In genomic region chr2:191128172-191128910, GRCh38 we compare ENCODE assay signal across 10 cellular contexts. TPM values are rescaled to one million over a fixed set of nuclear protein-coding genes. Genes with fewer than 3 reads are reported as not detected.
DNase-seq lines count a peak whose midpoint lies in the region; ATAC-seq and TF ChIP-seq lines count a peak whose summit lies in the region.
"Had no signal": no experiment of that assay in that cellular context is flagged by ENCODE, and none has a peak within 500 bp of the region (broad histone marks: within the 10 kb centered on the region; RNA-seq: fewer than 3 reads in every experiment).

No MANE protein-coding gene starts in this region.

- peaks cover 69% of the 10 kb centered on the region for H3K4me1 Mint-ChIP-seq in activated T-cell treated with anti-CD3 and anti-CD28 coated beads, Interleukin-2, amount 50 U/mL, for 72 hours (ENCODE audit: low read depth)
- peaks cover 46% of the 10 kb centered on the region for H3K4me1 Mint-ChIP-seq in T-helper 17 cell
- H3K4me1 Mint-ChIP-seq in stimulated activated naive CD8-positive, alpha-beta T cell treated with anti-CD3 and anti-CD28 coated beads, Interleukin-15, amount 100 ng/mL, for 72 hours: peaks cover 56% of the 10 kb centered on the region

- peak overlapping the region; percentile 41 for H3K27ac Mint-ChIP-seq in activated T-cell treated with anti-CD3 and anti-CD28 coated beads, Interleukin-2, amount 50 U/mL, for 72 hours
- H3K27ac Mint-ChIP-seq in T-helper 17 cell: peak overlapping the region; percentile 67
- peak overlapping the region; percentile 8 to 86 for H3K27ac Mint-ChIP-seq in stimulated activated naive CD8-positive, alpha-beta T cell treated with anti-CD3 and anti-CD28 coated beads, Interleukin-15, amount 100 ng/mL, for 72 hours

- H3K9me3 Mint-ChIP-seq in activated T-cell treated with anti-CD3 and anti-CD28 coated beads, Interleukin-2, amount 50 U/mL, for 72 hours: peaks cover 0 to 2% of the 10 kb centered on the region in 2 donors
- peaks cover 0 to 4% of the 10 kb centered on the region in 2 donors for H3K9me3 Mint-ChIP-seq in stimulated activated naive CD8-positive, alpha-beta T cell treated with anti-CD3 and anti-CD28 coated beads, Interleukin-15, amount 100 ng/mL, for 72 hours

- H3K4me3 ChIP-seq in prostate gland: no peak overlapping the region

- H3K36me3 Mint-ChIP-seq in activated T-cell treated with anti-CD3 and anti-CD28 coated beads, Interleukin-2, amount 50 U/mL, for 72 hours (ENCODE audit: insufficient read depth in 2 of 2): peaks cover 16 to 33% of the 10 kb centered on the region in 2 donors
- H3K36me3 Mint-ChIP-seq in T-helper 17 cell (ENCODE audit: low read depth): peaks cover 15% of the 10 kb centered on the region

- H3K27me3 ChIP-seq in prostate gland (replicated peaks; ENCODE audit: insufficient read depth): no peaks in the 10 kb centered on the region

- no peak for TF ChIP-seq CTCF in prostate gland (IDR thresholded peaks at IDR 0.05)

- TF ChIP-seq POLR2A in prostate gland (IDR thresholded peaks at IDR 0.05): no peak

- no peaks in the 10 kb centered on the region for H3K9me3 ChIP-seq in T-helper 17 cell (ENCODE audit: control insufficient read depth, low read length, poor library complexity, severe bottlenecking)
- H3K9me3 ChIP-seq in prostate gland: no peaks in the 10 kb centered on the region

- H3K4me3 Mint-ChIP-seq in activated T-cell treated with anti-CD3 and anti-CD28 coated beads, Interleukin-2, amount 50 U/mL, for 72 hours: peak overlapping the region; percentile 61 to 64
- H3K4me3 Mint-ChIP-seq in T-helper 17 cell: peak overlapping the region; percentile 26
- H3K4me3 Mint-ChIP-seq in stimulated activated naive CD8-positive, alpha-beta T cell treated with anti-CD3 and anti-CD28 coated beads, Interleukin-15, amount 100 ng/mL, for 72 hours: peak overlapping the region; percentile 60 to 71

- DNase-seq in activated T-cell treated with anti-CD3 and anti-CD28 coated beads, Interleukin-2, amount 50 U/mL, for 72 hours: no peak
- DNase-seq in activated T-cell treated with anti-CD3 and anti-CD28 coated beads for 4 hours (no peak), T-helper 17 cell (no peak), prostate gland (ENCODE audit: low spot score) (no peak)
- no peak for DNase-seq in stimulated activated naive CD8-positive, alpha-beta T cell treated with anti-CD3 and anti-CD28 coated beads, Interleukin-15, amount 100 ng/mL, for 72 hours
- DNase-seq in stimulated activated CD4-positive, alpha-beta T cell treated with anti-CD3 and anti-CD28 coated beads, Interleukin-2, amount 100 ng/mL, for 24 hours: no peak
- DNase-seq: activated CD4-positive, alpha-beta T cell treated with anti-CD3 and anti-CD28 coated beads for 1 hour; NCI-H1436 treated with DMSO at 0.1 percent for 48 hours had no signal

- H3K27me3 Mint-ChIP-seq in activated T-cell treated with anti-CD3 and anti-CD28 coated beads, Interleukin-2, amount 50 U/mL, for 72 hours (ENCODE audit: low read depth): no peaks in the 10 kb centered on the region
- H3K27me3 Mint-ChIP-seq in T-helper 17 cell: no peaks in the 10 kb centered on the region
- no peaks in the 10 kb centered on the region for H3K27me3 Mint-ChIP-seq in stimulated activated naive CD8-positive, alpha-beta T cell treated with anti-CD3 and anti-CD28 coated beads, Interleukin-15, amount 100 ng/mL, for 72 hours

- intact Hi-C loops in prostate gland (cut with DNase I): no loop called here

- H3K36me3 ChIP-seq in prostate gland: no peaks in the 10 kb centered on the region

- no peaks in the 10 kb centered on the region for H3K4me1 ChIP-seq in prostate gland (replicated peaks)

- ATAC-seq in activated T-cell treated with anti-CD3 and anti-CD28 coated beads, Interleukin-2, amount 50 U/mL, for 72 hours (replicated peaks in 1 of 2): peak; percentile 86
- ATAC-seq in HG02884 (IDR thresholded peaks at IDR 0.05; ENCODE audit: unreplicated experiment) (peak; percentile 74), T-helper 17 cell (peak; percentile 69), HG03457 (IDR thresholded peaks at IDR 0.05; ENCODE audit: unreplicated experiment) (no peak)
- ATAC-seq in stimulated activated naive CD8-positive, alpha-beta T cell treated with anti-CD3 and anti-CD28 coated beads, Interleukin-15, amount 100 ng/mL, for 72 hours: peak; percentile 93

- H3K27ac ChIP-seq in prostate gland: no peak overlapping the region

- WGBS in prostate gland: 68% methylated on average over 8 of the region's 8 CpGs

RNA-seq across cellular contexts. Expression of gene STAT4, which starts 22.5 kb away (rescaled TPM):
- 100 to 1,000 TPM; 104 to 125 TPM for total RNA-seq in activated T-cell treated with anti-CD3 and anti-CD28 coated beads, Interleukin-2, amount 50 U/mL, for 72 hours
- total RNA-seq in T-helper 17 cell (100 to 1,000 TPM; 117 to 128 TPM), prostate gland (1 to 10 TPM in 1 of 2 donors, under 1 TPM in 1; 0.41 to 8.8 TPM)

Comparison
In these comparisons a context has a peak if more than half of its experiments do, and no peak if none do; other contexts are left out.
1. RNA of gene STAT4, which starts 22.5 kb away (total RNA-seq): 117 to 128 TPM in T-helper 17 cell and 104 to 125 TPM in activated T-cell treated with anti-CD3 and anti-CD28 coated beads, Interleukin-2, amount 50 U/mL, for 72 hours; 0.41 to 8.8 TPM in prostate gland; every median in the first group is over 10 times any median in the second.
2. Peak in every context shown above with its lines, with median percentiles within 50 percentile points of each other: H3K27ac Mint-ChIP-seq and H3K4me3 Mint-ChIP-seq.